3 cellular contexts compared by ENCODE assay signal in genomic region chr13:73891805-73892204, GRCh38.
TF ChIP-seq lines count a peak whose summit lies in the region.

No MANE protein-coding gene starts in this region.

TF ChIP-seq in A549, 52 proteins besides CTCF, POLR2A, EP300 and RAD21 (continued from another document):
- TF ChIP-seq HOXB5 (CRISPR knock-in tag; IDR thresholded peaks at IDR 0.05) (no peak), MAX (IDR thresholded peaks at IDR 0.05) (no peak), EHF (CRISPR knock-in tag; IDR thresholded peaks at IDR 0.05) (no peak), CBX8 (IDR thresholded peaks at IDR 0.05) (no peak), ZSCAN20 (CRISPR knock-in tag; IDR thresholded peaks at IDR 0.05) (no peak), SREBF2 (IDR thresholded peaks at IDR 0.05) (no peak), HDAC2 (IDR thresholded peaks at IDR 0.05) (no peak), JUN (IDR thresholded peaks at IDR 0.05) (no peak), NFE2L2 (conservative IDR thresholded peaks at IDR 0.05; ENCODE audit: low read length) (no peak), RFX5 (IDR thresholded peaks at IDR 0.05) (no peak), JUNB (IDR thresholded peaks at IDR 0.05) (no peak), BCL3 (IDR thresholded peaks at IDR 0.05) (no peak), ELK1 (IDR thresholded peaks at IDR 0.05; ENCODE audit: low read depth, low read length) (no peak), ZC3H11A (IDR thresholded peaks at IDR 0.05) (no peak), REST (IDR thresholded peaks at IDR 0.05) (no peak), MAZ (IDR thresholded peaks at IDR 0.05; ENCODE audit: borderline replicate concordance, low read depth, low read length) (no peak)

TF ChIP-seq in endothelial cell of umbilical vein, 7 proteins besides CTCF, POLR2A, EP300 and RAD21 (continued from another document):
- no peak for TF ChIP-seq GATA2 (IDR thresholded peaks at IDR 0.05; ENCODE audit: insufficient read depth, insufficient read length, low read depth, low read length)

TF ChIP-seq in liver, 16 proteins besides CTCF, POLR2A, EP300 and RAD21 (continued from another document):
- TF ChIP-seq REST (IDR thresholded peaks at IDR 0.05) (no peak), FOXA2 (IDR thresholded peaks at IDR 0.05) (no peak), RXRA (IDR thresholded peaks at IDR 0.05) (peak; percentile 46 to 49)
